Comparison of ENCODE assay signal across 1 cellular context in genomic region chrX:130001893-130002292, GRCh38.
TF ChIP-seq lines count a peak whose summit lies in the region.

No MANE protein-coding gene starts in this region.

TF ChIP-seq in K562, 482 proteins besides CTCF, POLR2A, EP300 and RAD21 (continued from another document):
- no peak for TF ChIP-seq HINFP (tag; conservative IDR thresholded peaks at IDR 0.05; ENCODE audit: low read depth)
- peak; percentile 75 for TF ChIP-seq MAFG (tag; conservative IDR thresholded peaks at IDR 0.05)
- no peak for TF ChIP-seq ZMIZ1 (IDR thresholded peaks at IDR 0.05; ENCODE audit: low read depth in 2 of 2, low read length in 2 of 2)
- TF ChIP-seq ZNF592 (IDR thresholded peaks at IDR 0.05): 0 out of 2 replicates have a peak, but pooled peaks have one; percentile 25
- no peak for TF ChIP-seq HNRNPLL (IDR thresholded peaks at IDR 0.05; ENCODE audit: low read depth, low read length, poor library complexity, severe bottlenecking)
- TF ChIP-seq ZNF354B (CRISPR knock-in tag; IDR thresholded peaks at IDR 0.05): no peak
- no peak for TF ChIP-seq YY1 (IDR thresholded peaks at IDR 0.05; ENCODE audit: borderline replicate concordance in 1 of 3, control insufficient read depth in 1 of 3, extremely low read depth in 1 of 3, insufficient read depth in 3 of 3, insufficient read length in 1 of 3, insufficient replicate concordance in 2 of 3, low read depth in 1 of 3, low read length in 2 of 3)
- no peak for TF ChIP-seq MTF1 (CRISPR knock-in tag; IDR thresholded peaks at IDR 0.05; ENCODE audit: borderline replicate concordance)
- TF ChIP-seq NONO (IDR thresholded peaks at IDR 0.05; ENCODE audit: low read depth in 2 of 2, low read length in 1 of 2): no peak
- TF ChIP-seq MAFK (IDR thresholded peaks at IDR 0.05; ENCODE audit: low read length): peak; percentile 2; the same call in 1 of the 2 replicates
- TF ChIP-seq ZNF316 (IDR thresholded peaks at IDR 0.05): peak; percentile 72
- TF ChIP-seq POU5F1 (IDR thresholded peaks at IDR 0.05; ENCODE audit: borderline replicate concordance, low read depth, low read length, partially characterized antibody): no peak
- no peak for TF ChIP-seq ARID3B (CRISPR knock-in tag; IDR thresholded peaks at IDR 0.05; ENCODE audit: borderline replicate concordance)
- no peak for TF ChIP-seq NKRF (IDR thresholded peaks at IDR 0.05; ENCODE audit: borderline replicate concordance)
- TF ChIP-seq SMARCE1 (IDR thresholded peaks at IDR 0.05): no peak
- TF ChIP-seq NFE2L1 (tag; IDR thresholded peaks at IDR 0.05; ENCODE audit: borderline replicate concordance, low read depth): 0 out of 2 replicates have a peak, but pooled peaks have one; percentile 22
- TF ChIP-seq MTA2 (IDR thresholded peaks at IDR 0.05; ENCODE audit: low read depth): no peak
- no peak for TF ChIP-seq NR0B1 (IDR thresholded peaks at IDR 0.05; ENCODE audit: partially characterized antibody)
- TF ChIP-seq NR4A1 (CRISPR knock-in tag; IDR thresholded peaks at IDR 0.05): no peak
- TF ChIP-seq NR4A1 (tag; IDR thresholded peaks at IDR 0.05): no peak
- no peak for TF ChIP-seq TRIM24 (IDR thresholded peaks at IDR 0.05)
- TF ChIP-seq ETS1 (conservative IDR thresholded peaks at IDR 0.05; ENCODE audit: control insufficient read depth, low read depth, low read length): no peak
TF ChIP-seq in K562: peak in this region for 7.
